Comparison of ENCODE assay signal across 8 cellular contexts in genomic region chr12:110266980-110267620, GRCh38. TPM values are rescaled to one million over a fixed set of nuclear protein-coding genes. Genes with fewer than 3 reads are reported as not detected.
DNase-seq lines count a peak whose midpoint lies in the region; ATAC-seq and TF ChIP-seq lines count a peak whose summit lies in the region.

No MANE protein-coding gene starts in this region.

- in situ Hi-C loops in astrocyte of the spinal cord (cut with HindIII; ENCODE audit: low sequenced_read_pairs) = no loop called here

- ATAC-seq in T-cell (replicated peaks in 1 of 4) = no peak

- H3K9me3 Mint-ChIP-seq in mesothelial cell of epicardium (no peaks in the 10 kb centered on the region), T-cell (no peaks in the 10 kb centered on the region)

- H3K36me3 Mint-ChIP-seq in mesothelial cell of epicardium = no peaks in the 10 kb centered on the region
- H3K36me3 Mint-ChIP-seq in T-cell = no peaks in the 10 kb centered on the region

- no peaks in the 10 kb centered on the region for H3K27me3 Mint-ChIP-seq in mesothelial cell of epicardium (ENCODE audit: low read depth)
- peaks cover 8 to 17% of the 10 kb centered on the region in 2 donors for H3K27me3 Mint-ChIP-seq in T-cell

- H3K4me3 Mint-ChIP-seq in mesothelial cell of epicardium (peak overlapping the region; percentile 27), T-cell (no peak overlapping the region)

- POLR2A ChIA-PET in T-cell (lab: Charles Lee) = no interaction called here

- peak overlapping the region; percentile 86 for H3K27ac Mint-ChIP-seq in mesothelial cell of epicardium
- H3K27ac Mint-ChIP-seq in T-cell = no peak overlapping the region

- TF ChIP-seq CTCF in astrocyte of the spinal cord (IDR thresholded peaks at IDR 0.05; ENCODE audit: low read depth, low read length) = no peak
- no peak for TF ChIP-seq CTCF in mesothelial cell of epicardium (IDR thresholded peaks at IDR 0.05; ENCODE audit: unreplicated experiment)

- CTCF ChIA-PET in T-cell (lab: Charles Lee) = interaction anchor here in 1 of 2 donors (0.5 to 0.6 kb wide), 2 partner anchors 40 to 527 kb away, joined by 3 read pairs; no protein-coding TSS in a partner anchor

- H3K4me1 Mint-ChIP-seq in mesothelial cell of epicardium (peaks cover 56% of the 10 kb centered on the region), T-cell (no peaks in the 10 kb centered on the region)

- no peak overlapping the region for H3K4me3 ChIP-seq in astrocyte of the spinal cord (ENCODE audit: low read depth, low read length)

- DNase-seq in AG08396 (ENCODE audit: low spot score) (peak; percentile 45), MV-4-11 (lab: John Stamatoyannopoulos, UW) (peak; percentile 18), astrocyte of the spinal cord (ENCODE audit: low read depth, low spot score) (peak; percentile 87), mesothelial cell of epicardium (ENCODE audit: low spot score in 2 of 2, unreplicated experiment in 2 of 2) (peak; percentile 49 to 76), T-cell (no peak)
- DNase-seq in activated naive CD4-positive, alpha-beta T cell (lab: John Stamatoyannopoulos, UW) = no peak
- no peak for DNase-seq in activated CD8-positive, alpha-beta memory T cell treated with anti-CD3 and anti-CD28 coated beads for 24 hours
- DNase-seq in stimulated activated CD4-positive, alpha-beta T cell treated with anti-CD3 and anti-CD28 coated beads, Interleukin-15, amount 100 ng/mL, for 24 hours = no peak

RNA-seq across cellular contexts. Expression of gene ATP2A2, which starts 13.9 kb away (rescaled TPM):
- total RNA-seq in mesothelial cell of epicardium (179 to 186 TPM (median 182 TPM) in 3 replicates), T-cell (10 to 100 TPM; 82.0 to 88.2 (median 82.8) TPM)

Comparison
In these comparisons a context has a peak if more than half of its experiments do, and no peak if none do; other contexts are left out.
1. DNase-seq: peak in AG08396 (single experiment), MV-4-11 (single experiment), astrocyte of the spinal cord (single experiment) and mesothelial cell of epicardium (2 of 2); none in T-cell (0 of 34), activated naive CD4-positive, alpha-beta T cell (0 of 4), activated CD8-positive, alpha-beta memory T cell treated with anti-CD3 and anti-CD28 coated beads for 24 hours (single experiment) and stimulated activated CD4-positive, alpha-beta T cell treated with anti-CD3 and anti-CD28 coated beads, Interleukin-15, amount 100 ng/mL, for 24 hours (single experiment).